ENCODE assay signal across 28 cellular contexts in the genomic region with DNA sequence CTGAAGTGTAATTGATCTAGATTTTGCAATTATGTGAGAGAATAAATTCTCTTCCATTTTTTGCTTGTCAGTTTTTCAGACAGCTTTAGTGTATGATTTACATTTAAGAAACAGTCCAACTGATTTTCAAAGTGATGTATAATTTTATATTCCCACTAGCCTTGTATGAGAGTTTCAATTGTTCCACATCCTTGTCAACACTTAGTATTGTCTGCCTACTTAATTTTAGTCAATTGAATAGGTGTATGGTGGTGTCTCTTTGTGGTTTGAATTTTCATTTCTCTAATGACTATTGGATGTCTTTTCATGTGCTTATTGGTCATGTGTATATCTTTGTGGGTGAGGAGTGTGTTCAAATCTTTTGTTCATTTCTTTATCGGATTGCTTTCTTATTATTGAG.
"Had no signal": no experiment of that assay in that cellular context is flagged by ENCODE, and none has a peak within 500 bp of the region (broad histone marks: within the 10 kb centered on the region; RNA-seq: fewer than 3 reads in every experiment).

No MANE protein-coding gene starts in this region.

- FAIRE-seq: colon, endometrium, islet of Langerhans, keratinocyte had no signal

- H3K4me3 Mint-ChIP-seq: effector memory CD8-positive, alpha-beta T cell; endodermal cell; mesothelial cell of epicardium; naive B cell had no signal

- H3K27ac ChIP-seq: dorsolateral prefrontal cortex, epithelial cell of prostate, esophagus squamous epithelium, gastrocnemius medialis, heart right ventricle, lower lobe of right lung had no signal

- H3K4me1 ChIP-seq: esophagus squamous epithelium, gastrocnemius medialis had no signal

- H3K27ac Mint-ChIP-seq: effector memory CD8-positive, alpha-beta T cell; endodermal cell; mesothelial cell of epicardium; naive B cell had no signal

- DNase-seq: dermis blood vessel endothelial cell; dorsolateral prefrontal cortex; effector CD8-positive, alpha-beta T cell; effector memory CD8-positive, alpha-beta T cell; endodermal cell; erythroblast; esophagus squamous epithelium; foreskin melanocyte; gastrocnemius medialis; glutamatergic neuron; head of caudate nucleus; heart right ventricle; hippocampal formation; left cardiac atrium; left lung; left ventricle myocardium superior; lower lobe of right lung; mesenchymal stem cell; mucosa of descending colon; naive B cell had no signal

- H3K27me3 ChIP-seq: dorsolateral prefrontal cortex, esophagus squamous epithelium, gastrocnemius medialis, heart right ventricle, left lung had no signal

- H3K36me3 ChIP-seq: esophagus squamous epithelium, gastrocnemius medialis, heart right ventricle, left lung, lower lobe of right lung had no signal

- H3K9me3 Mint-ChIP-seq: effector memory CD8-positive, alpha-beta T cell had no signal

- ATAC-seq: effector memory CD8-positive, alpha-beta T cell; esophagus mucosa; heart right ventricle; left ventricle myocardium superior; mucosa of descending colon had no signal

- H3K4me1 Mint-ChIP-seq: endodermal cell, mesothelial cell of epicardium had no signal

- H3K4me3 ChIP-seq: coronary artery, dorsolateral prefrontal cortex, esophagus squamous epithelium, gastrocnemius medialis, heart right ventricle, left lung, lower lobe of right lung, mucosa of descending colon had no signal
